10 cellular contexts compared by ENCODE assay signal in genomic region chr19:3404324-3405260, GRCh38. TPM values are rescaled to one million over a fixed set of nuclear protein-coding genes. Genes with fewer than 3 reads are reported as not detected.
DNase-seq lines count a peak whose midpoint lies in the region; ATAC-seq and TF ChIP-seq lines count a peak whose summit lies in the region.
"Had no signal": no experiment of that assay in that cellular context is flagged by ENCODE, and none has a peak within 500 bp of the region (broad histone marks: within the 10 kb centered on the region; RNA-seq: fewer than 3 reads in every experiment).

No MANE protein-coding gene starts in this region.

- no peak overlapping the region for H3K4me3 Mint-ChIP-seq in osteocyte (ENCODE audit: unreplicated experiment)
- H3K4me3 Mint-ChIP-seq: activated T-helper 1 cell treated with anti-CD3 and anti-CD28 coated beads, Interleukin-12 subunit alpha, Interleukin-12 subunit beta, Interleukin-2, Interleukin-4 antibody, amounts not matched to agents 30 ng/mL and 10 ng/mL and 1 ng/mL, durations not matched to agents 14 hours and 24 hours and 36 hours had no signal

- no peaks in the 10 kb centered on the region for H3K79me2 ChIP-seq in OCI-LY7 (ENCODE audit: insufficient read depth, low read depth, low read length)

- peaks cover 20% of the 10 kb centered on the region for H3K4me1 Mint-ChIP-seq in osteocyte (ENCODE audit: unreplicated experiment)

- H3K9me2 ChIP-seq in OCI-LY7 (ENCODE audit: insufficient read depth, low read length) = no peaks in the 10 kb centered on the region

- H3K4me2 ChIP-seq in OCI-LY7 (ENCODE audit: low read length) = no peak overlapping the region

- POLR2A ChIA-PET in AG04450 (lab: Yijun Ruan, JAX) = interaction anchor here (0.5 to 1.0 kb wide), 2 partner anchors 39 to 91 kb away, joined by 3 read pairs; no protein-coding TSS in a partner anchor
- POLR2A ChIA-PET in OCI-LY7 (lab: Charles Lee) = no interaction called here

- H3K4me3 ChIP-seq in AG04450 (ENCODE audit: low read depth, low read length) (peak overlapping the region; percentile 48), OCI-LY7 (ENCODE audit: low read depth, low read length, poor library complexity, severe bottlenecking) (no peak overlapping the region)

- peak overlapping the region; percentile 90 for H3K27ac Mint-ChIP-seq in osteocyte (ENCODE audit: unreplicated experiment)
- H3K27ac Mint-ChIP-seq: activated T-helper 1 cell treated with anti-CD3 and anti-CD28 coated beads, Interleukin-12 subunit alpha, Interleukin-12 subunit beta, Interleukin-2, Interleukin-4 antibody, amounts not matched to agents 30 ng/mL and 10 ng/mL and 1 ng/mL, durations not matched to agents 14 hours and 24 hours and 36 hours had no signal

- no peaks in the 10 kb centered on the region for H3K27me3 ChIP-seq in AG04450 (ENCODE audit: control insufficient read depth, insufficient read depth, low read length)

- no peak overlapping the region for H2AFZ ChIP-seq in OCI-LY7 (ENCODE audit: low read length)

- DNase-seq in AG04450 (ENCODE audit: low read depth, low spot score) = peak; percentile 81
- DNase-seq in amniotic epithelial cell (ENCODE audit: low read depth) = peak; percentile 54
- DNase-seq in Right ventricle myocardium inferior (ENCODE audit: missing footprints) = peak; percentile 91
- no peak for DNase-seq in osteocyte (ENCODE audit: extremely low spot score, unreplicated experiment)
- DNase-seq in OCI-LY7 (ENCODE audit: low spot score) = no peak
- DNase-seq in stimulated activated CD4-positive, alpha-beta T cell treated with anti-CD3 and anti-CD28 coated beads, Interleukin-4, amount 100 ng/mL, for 4 hours = no peak
- DNase-seq in NCI-H526 treated with DMSO at 0.1 percent for 48 hours (lab: John Stamatoyannopoulos, UW) = no peak

- CTCF ChIA-PET in AG04450 (lab: Charles Lee) (no interaction called here), OCI-LY7 (lab: Charles Lee; ENCODE audit: unreplicated experiment) (no interaction called here)

- H4K20me1 ChIP-seq in OCI-LY7 (ENCODE audit: insufficient read depth, low read length) = no peaks in the 10 kb centered on the region

- H3K4me1 ChIP-seq in OCI-LY7 (ENCODE audit: insufficient read depth, low read length, poor library complexity, severe bottlenecking) = no peaks in the 10 kb centered on the region

- peak; percentile 80 for ATAC-seq in Right ventricle myocardium inferior
- ATAC-seq in GM19397 (IDR thresholded peaks at IDR 0.05; ENCODE audit: unreplicated experiment) = no peak
- ATAC-seq: HCT116 had no signal

- peaks cover 8% of the 10 kb centered on the region for H3K36me3 Mint-ChIP-seq in osteocyte (ENCODE audit: unreplicated experiment)

- H3K36me3 ChIP-seq in OCI-LY7 (ENCODE audit: insufficient read depth, low read length) = no peaks in the 10 kb centered on the region

- no peaks in the 10 kb centered on the region for H3K27me3 Mint-ChIP-seq in osteocyte (ENCODE audit: unreplicated experiment)

- intact Hi-C loops in Right ventricle myocardium inferior (cut with DNase I) = loop anchor here (1.0 to 2.0 kb wide), 4 partner anchors 18 to 68 kb away; no protein-coding TSS in a partner anchor
- intact Hi-C loops in OCI-LY7 (cut with micrococcal nuclease; ENCODE audit: unreplicated experiment) = no loop called here

- H3K9me3 ChIP-seq in AG04450 (ENCODE audit: control insufficient read depth, insufficient read depth, low read length) (peaks cover 4% of the 10 kb centered on the region), OCI-LY7 (ENCODE audit: low read length) (no peaks in the 10 kb centered on the region)

- BruUV-seq in OCI-LY7 (replicated peaks; lab: Mats Ljungman, UMichigan) = no TSS peak

- H3K27ac ChIP-seq in AG04450 (ENCODE audit: low read depth, low read length) = peak overlapping the region; percentile 99
- no peak overlapping the region for H3K27ac ChIP-seq in OCI-LY7 (ENCODE audit: low read depth, low read length, poor library complexity, severe bottlenecking)

- no peaks in the 10 kb centered on the region for H3K9me3 Mint-ChIP-seq in osteocyte (ENCODE audit: unreplicated experiment)

- TF ChIP-seq CTCF in AG04450 (IDR thresholded peaks at IDR 0.05; ENCODE audit: low read depth, low read length) (no peak), osteocyte (IDR thresholded peaks at IDR 0.05) (no peak), OCI-LY7 (conservative IDR thresholded peaks at IDR 0.05; ENCODE audit: low read length) (no peak)

RNA-seq across cellular contexts. Expression of gene NFIC, which starts 38.2 kb away (rescaled TPM):
- 3.9 and 7.7 TPM in 2 replicates for polyA plus RNA-seq in AG04450 (2011; rRNA removed)
- 15.0 and 21.4 TPM in 2 replicates for polyA minus RNA-seq in AG04450 (2011; rRNA and poly(A)+ RNA removed)
- 164 TPM for total RNA-seq in Right ventricle myocardium inferior
- total RNA-seq in osteocyte = 61.4 and 63.8 TPM in 2 replicates
- 1.0 and 1.7 TPM in 2 replicates for total RNA-seq in OCI-LY7 (2014; rRNA removed; shearing (Covaris generic))
- 1.5 and 1.8 TPM in 2 replicates for total RNA-seq in OCI-LY7 (2022)

Comparison
In these comparisons a context has a peak if more than half of its experiments do, and no peak if none do; other contexts are left out.
1. DNase-seq: peak in AG04450 (single experiment), amniotic epithelial cell (single experiment) and Right ventricle myocardium inferior (single experiment); none in osteocyte (single experiment), OCI-LY7 (single experiment), stimulated activated CD4-positive, alpha-beta T cell treated with anti-CD3 and anti-CD28 coated beads, Interleukin-4, amount 100 ng/mL, for 4 hours (0 of 2) and NCI-H526 treated with DMSO at 0.1 percent for 48 hours (single experiment).
2. RNA of gene NFIC, which starts 38.2 kb away (total RNA-seq): 164 TPM in Right ventricle myocardium inferior (single experiment) and 61.4 to 63.8 TPM in osteocyte; 1.0 to 1.8 TPM in OCI-LY7; every median in the first group is over 10 times any median in the second.